Comparison of ENCODE assay signal across 1 cellular context in genomic region chr1:92958203-92958970, GRCh38.
TF ChIP-seq lines count a peak whose summit lies in the region.

No MANE protein-coding gene starts in this region.

TF ChIP-seq in HepG2, 621 proteins besides CTCF, POLR2A, EP300 and RAD21 (continued from another document):
- TF ChIP-seq ARID5B (CRISPR knock-in tag; IDR thresholded peaks at IDR 0.05) (peak; percentile 73; the same call in 1 of the 2 replicates), PAXIP1 (CRISPR knock-in tag; conservative IDR thresholded peaks at IDR 0.05) (peak; percentile 74), KAT8 (CRISPR knock-in tag; IDR thresholded peaks at IDR 0.05) (0 out of 2 replicates have a peak, but pooled peaks have one; percentile 40), ZSCAN30 (CRISPR knock-in tag; IDR thresholded peaks at IDR 0.05) (no peak), ZNF557 (CRISPR knock-in tag; IDR thresholded peaks at IDR 0.05) (0 out of 2 replicates have a peak, but pooled peaks have one; percentile 22), NFYB (CRISPR knock-in tag; IDR thresholded peaks at IDR 0.05) (no peak), PHB2 (IDR thresholded peaks at IDR 0.05; ENCODE audit: partially characterized antibody) (no peak), SOX6 (IDR thresholded peaks at IDR 0.05) (no peak), SOX6 (CRISPR knock-in tag; IDR thresholded peaks at IDR 0.05) (peak; percentile 55; the same call in 1 of the 2 replicates), AKNA (CRISPR knock-in tag; IDR thresholded peaks at IDR 0.05; ENCODE audit: borderline replicate concordance) (no peak), RAD51 (IDR thresholded peaks at IDR 0.05; ENCODE audit: borderline replicate concordance) (no peak), TARDBP (CRISPR knock-in tag; IDR thresholded peaks at IDR 0.05) (0 out of 2 replicates have a peak, but pooled peaks have one; percentile 36), GATAD2A (CRISPR knock-in tag; IDR thresholded peaks at IDR 0.05) (peak; percentile 55), ZNF275 (CRISPR knock-in tag; IDR thresholded peaks at IDR 0.05; ENCODE audit: borderline replicate concordance) (no peak), GFI1 (CRISPR knock-in tag; IDR thresholded peaks at IDR 0.05; ENCODE audit: borderline replicate concordance) (peak; percentile 34; the same call in 1 of the 2 replicates), ZNF710 (CRISPR knock-in tag; IDR thresholded peaks at IDR 0.05; ENCODE audit: borderline replicate concordance) (peak; percentile 97)
TF ChIP-seq in HepG2: peak in this region for 23.
